In genomic region chr12:18690653-18691052, GRCh38 we compare ENCODE assay signal across 10 cellular contexts. TPM values are rescaled to one million over a fixed set of nuclear protein-coding genes. Genes with fewer than 3 reads are reported as not detected.
DNase-seq lines count a peak whose midpoint lies in the region; ATAC-seq and TF ChIP-seq lines count a peak whose summit lies in the region.
"Had no signal": no experiment of that assay in that cellular context is flagged by ENCODE, and none has a peak within 500 bp of the region (broad histone marks: within the 10 kb centered on the region; RNA-seq: fewer than 3 reads in every experiment).

No MANE protein-coding gene starts in this region.

- no peaks in the 10 kb centered on the region for H3K4me1 ChIP-seq in osteoblast (ENCODE audit: insufficient read depth, low read length)

- no peak overlapping the region for H3K4me3 ChIP-seq in fibroblast of mammary gland (ENCODE audit: control insufficient read depth, low read depth, low read length)
- no peak overlapping the region for H3K4me3 ChIP-seq in osteoblast (ENCODE audit: insufficient read depth, low read length)
- no peak overlapping the region for H3K4me3 ChIP-seq in WERI-Rb-1 (ENCODE audit: low read depth, low read length)

- H4K20me1 ChIP-seq in osteoblast (ENCODE audit: insufficient read depth, low read length) = no peaks in the 10 kb centered on the region

- H3K79me2 ChIP-seq in osteoblast (ENCODE audit: insufficient read depth, low read length) = no peaks in the 10 kb centered on the region

- no peaks in the 10 kb centered on the region for H3K9me3 ChIP-seq in osteoblast (ENCODE audit: low read depth, low read length)
- no peaks in the 10 kb centered on the region for H3K9me3 ChIP-seq in WERI-Rb-1 (ENCODE audit: severe bottlenecking)

- H3K4me2 ChIP-seq in osteoblast (ENCODE audit: insufficient read depth, low read length) = no peak overlapping the region

- H2AFZ ChIP-seq in osteoblast (ENCODE audit: low read length) = no peak overlapping the region

- H3K27me3 ChIP-seq in osteoblast (ENCODE audit: insufficient read depth, low read length) (no peaks in the 10 kb centered on the region), WERI-Rb-1 (ENCODE audit: insufficient read depth, low read depth, severe bottlenecking) (no peaks in the 10 kb centered on the region)

- H3K27ac ChIP-seq in osteoblast (ENCODE audit: low read depth, low read length) = no peak overlapping the region
- no peak overlapping the region for H3K27ac ChIP-seq in WERI-Rb-1

- ATAC-seq in HG02938 (IDR thresholded peaks at IDR 0.05; ENCODE audit: unreplicated experiment) (no peak), HG02642 (IDR thresholded peaks at IDR 0.05; ENCODE audit: poor library complexity, unreplicated experiment) (no peak)
- ATAC-seq: activated naive CD8-positive, alpha-beta T cell treated with anti-CD3 and anti-CD28 coated beads, Interleukin-2, amount 50 U/mL, for 24 hours had no signal

- H3K36me3 ChIP-seq in osteoblast (ENCODE audit: insufficient read depth, low read length) (no peaks in the 10 kb centered on the region), WERI-Rb-1 (no peaks in the 10 kb centered on the region)

- DNase-seq in GM04503 (ENCODE audit: low read depth) (peak; percentile 33), RPMI7951 (ENCODE audit: low read depth) (peak; percentile 67), fibroblast of mammary gland (ENCODE audit: low read depth) (peak; percentile 95), osteoblast (ENCODE audit: insufficient read length, low spot score, missing footprints) (peak; percentile 56), WERI-Rb-1 (no peak)
- DNase-seq in activated CD4-positive, alpha-beta T cell treated with anti-CD3 and anti-CD28 coated beads for 1 hour = no peak
- DNase-seq: activated naive CD8-positive, alpha-beta T cell treated with anti-CD3 and anti-CD28 coated beads, Interleukin-2, amount 50 U/mL, for 24 hours; NCI-H2029 treated with DMSO at 0.1 percent for 48 hours had no signal

- no peak for TF ChIP-seq CTCF in fibroblast of mammary gland (conservative IDR thresholded peaks at IDR 0.05; ENCODE audit: control insufficient read depth, insufficient read depth, low read depth, low read length)
- TF ChIP-seq CTCF in osteoblast (IDR thresholded peaks at IDR 0.05; ENCODE audit: extremely low read depth, low read depth, low read length) = no peak
- TF ChIP-seq CTCF in WERI-Rb-1 (IDR thresholded peaks at IDR 0.05; ENCODE audit: low read depth, low read length) = no peak

RNA-seq across cellular contexts. Expression of gene PLCZ1, which starts 47.2 kb away (rescaled TPM):
- total RNA-seq in RPMI7951 (2014; rRNA removed; shearing (Covaris generic)) = not detected in 2 replicates
- not detected in 2 replicates for total RNA-seq in osteoblast

RNA-seq across cellular contexts. Expression of gene CAPZA3, which starts 47.3 kb away (rescaled TPM):
- not detected in 2 replicates for total RNA-seq in RPMI7951 (2014; rRNA removed; shearing (Covaris generic))
- total RNA-seq in osteoblast = not detected in 2 replicates

Comparison
In these comparisons a context has a peak if more than half of its experiments do, and no peak if none do; other contexts are left out.
1. DNase-seq: peak in GM04503 (single experiment), RPMI7951 (single experiment), fibroblast of mammary gland (single experiment) and osteoblast (single experiment); none in activated CD4-positive, alpha-beta T cell treated with anti-CD3 and anti-CD28 coated beads for 1 hour (single experiment) and WERI-Rb-1 (single experiment).